1 cellular context compared by ENCODE assay signal in genomic region chr4:4541661-4542570, GRCh38.
TF ChIP-seq lines count a peak whose summit lies in the region.

Gene STX18, minus strand, starts transcription at chr4:4542048. Its CDS starts 84 bp downstream, at chr4:4541964.

TF ChIP-seq in HepG2, 621 proteins besides CTCF, POLR2A, EP300 and RAD21 (continued from another document and continues in another):
- TF ChIP-seq ZBTB49 (CRISPR knock-in tag; IDR thresholded peaks at IDR 0.05; ENCODE audit: borderline replicate concordance): peak; percentile 88; the same call in 1 of the 2 replicates
- peak; percentile 94 for TF ChIP-seq GTF3A (CRISPR knock-in tag; conservative IDR thresholded peaks at IDR 0.05)
- no peak for TF ChIP-seq HMGA1 (CRISPR knock-in tag; conservative IDR thresholded peaks at IDR 0.05)
- TF ChIP-seq ZNF557 (CRISPR knock-in tag; IDR thresholded peaks at IDR 0.05): 0 out of 2 replicates have a peak, but pooled peaks have one; percentile 80
- peak; percentile 76; the same call in 1 of the 2 replicates for TF ChIP-seq ZNF615 (CRISPR knock-in tag; IDR thresholded peaks at IDR 0.05; ENCODE audit: borderline replicate concordance)
- peak; percentile 81; the same call in 1 of the 2 replicates for TF ChIP-seq AHDC1 (CRISPR knock-in tag; IDR thresholded peaks at IDR 0.05; ENCODE audit: borderline replicate concordance)
- no peak for TF ChIP-seq PBX2 (CRISPR knock-in tag; IDR thresholded peaks at IDR 0.05)
- no peak for TF ChIP-seq PAX8 (CRISPR knock-in tag; IDR thresholded peaks at IDR 0.05; ENCODE audit: borderline replicate concordance)
- TF ChIP-seq PATZ1 (CRISPR knock-in tag; IDR thresholded peaks at IDR 0.05): peak; percentile 77
- TF ChIP-seq KDM5B (CRISPR knock-in tag; IDR thresholded peaks at IDR 0.05; ENCODE audit: borderline replicate concordance): peak; percentile 99
- peak; percentile 96; the same call in 1 of the 2 replicates for TF ChIP-seq ZBTB4 (CRISPR knock-in tag; IDR thresholded peaks at IDR 0.05; ENCODE audit: borderline replicate concordance)
- peak; percentile 73 for TF ChIP-seq PPARG (CRISPR knock-in tag; conservative IDR thresholded peaks at IDR 0.05)
- peak; percentile 68 for TF ChIP-seq CEBPG (CRISPR knock-in tag; IDR thresholded peaks at IDR 0.05)
- TF ChIP-seq ARID3A (IDR thresholded peaks at IDR 0.05; ENCODE audit: low read depth, low read length): peak; percentile 57; the same call in 1 of the 2 replicates
- TF ChIP-seq MLX (CRISPR knock-in tag; IDR thresholded peaks at IDR 0.05): peak; percentile 54; the same call in 1 of the 2 replicates
- no peak; the same call in 1 of the 2 replicates for TF ChIP-seq SOX13 (IDR thresholded peaks at IDR 0.05)
- TF ChIP-seq SOX13 (CRISPR knock-in tag; conservative IDR thresholded peaks at IDR 0.05 in 1 of 2, IDR thresholded peaks at IDR 0.05 in 1 of 2): peak in 1 of 2 experiments; percentile 79; a peak in 2 of 4 replicates
- peak; percentile 62; the same call in 1 of the 2 replicates for TF ChIP-seq TIGD3 (CRISPR knock-in tag; IDR thresholded peaks at IDR 0.05; ENCODE audit: borderline replicate concordance)
- peak; percentile 100 for TF ChIP-seq KMT2A (CRISPR knock-in tag; IDR thresholded peaks at IDR 0.05)
- TF ChIP-seq TAF1 (CRISPR knock-in tag; IDR thresholded peaks at IDR 0.05): peak; percentile 94
- TF ChIP-seq ATF7-NPFF (CRISPR knock-in tag; IDR thresholded peaks at IDR 0.05; ENCODE audit: low read depth): peak; percentile 98
- no peak for TF ChIP-seq SUZ12 (IDR thresholded peaks at IDR 0.05; ENCODE audit: low read depth, low read length)
- TF ChIP-seq FOXA1 (IDR thresholded peaks at IDR 0.05): no peak
- TF ChIP-seq FOXA1 (CRISPR knock-in tag; IDR thresholded peaks at IDR 0.05): peak; percentile 74
- peak; percentile 81; the same call in 1 of the 2 replicates for TF ChIP-seq REL (CRISPR knock-in tag; conservative IDR thresholded peaks at IDR 0.05)
- peak; percentile 90; the same call in 1 of the 2 replicates for TF ChIP-seq ZNF841 (CRISPR knock-in tag; IDR thresholded peaks at IDR 0.05; ENCODE audit: borderline replicate concordance)
- no peak for TF ChIP-seq HOXA7 (CRISPR knock-in tag; IDR thresholded peaks at IDR 0.05)
- peak; percentile 96 for TF ChIP-seq KDM4B (CRISPR knock-in tag; IDR thresholded peaks at IDR 0.05)
- peak; percentile 94 for TF ChIP-seq ZBTB34 (CRISPR knock-in tag; IDR thresholded peaks at IDR 0.05)
- TF ChIP-seq MYPOP (CRISPR knock-in tag; IDR thresholded peaks at IDR 0.05): peak; percentile 94
- TF ChIP-seq CBX2 (IDR thresholded peaks at IDR 0.05; ENCODE audit: low read depth, low read length): no peak
- no peak for TF ChIP-seq CBX2 (CRISPR knock-in tag; IDR thresholded peaks at IDR 0.05; ENCODE audit: low read depth)
